ENCODE assay signal across 23 cellular contexts in the genomic region with DNA sequence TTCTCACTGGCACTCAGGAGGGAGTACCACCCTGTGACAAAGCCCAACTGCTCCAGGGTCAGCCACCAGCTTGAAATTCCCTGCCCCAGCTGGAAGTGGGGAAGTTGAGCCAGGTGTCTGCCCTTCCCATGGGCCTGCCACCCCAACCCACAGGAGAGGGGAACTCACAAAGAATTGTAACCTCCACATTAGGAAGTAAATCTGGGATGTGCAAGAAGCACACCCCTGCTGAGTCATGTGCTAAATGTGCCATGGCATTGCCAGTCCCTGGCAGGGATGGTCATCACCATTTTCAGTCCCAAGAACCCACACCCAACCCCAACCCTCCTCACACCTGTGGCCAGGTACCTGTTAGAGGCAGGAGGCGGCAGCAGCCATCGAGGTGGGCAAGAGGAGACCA.
"Had no signal": no experiment of that assay in that cellular context is flagged by ENCODE, and none has a peak within 500 bp of the region (broad histone marks: within the 10 kb centered on the region; RNA-seq: fewer than 3 reads in every experiment).

No MANE protein-coding gene starts in this region.

- DNase-seq: colonic mucosa; cortex of kidney; effector CD8-positive, alpha-beta T cell; effector memory CD8-positive, alpha-beta T cell; endodermal cell; erythroblast; esophagus squamous epithelium; foreskin fibroblast; foreskin melanocyte; gastrocnemius medialis; glutamatergic neuron; head of caudate nucleus; heart right ventricle; hippocampal formation; left cardiac atrium; left lung; left ventricle myocardium superior; lower lobe of right lung; mesenchymal stem cell; mucosa of descending colon had no signal

- H3K4me1 ChIP-seq: colonic mucosa, gastrocnemius medialis, lower lobe of right lung had no signal

- ATAC-seq: effector memory CD8-positive, alpha-beta T cell; gastrocnemius medialis; heart right ventricle; left cardiac atrium; left lung; left ventricle myocardium superior; lower lobe of right lung; mucosa of descending colon had no signal

- H3K4me3 ChIP-seq: colonic mucosa, esophagus squamous epithelium, gastrocnemius medialis, heart right ventricle, left lung, lower lobe of right lung, mucosa of descending colon had no signal

- H3K27me3 Mint-ChIP-seq: dendritic cell treated with granulocyte-macrophage colony-stimulating factor and Interleukin-4, amounts not matched to agents 40 ng/mL and 50 ng/mL, for 4 days had no signal

- H3K9me3 Mint-ChIP-seq: dendritic cell treated with granulocyte-macrophage colony-stimulating factor and Interleukin-4, amounts not matched to agents 40 ng/mL and 50 ng/mL, for 4 days; effector memory CD8-positive, alpha-beta T cell had no signal

- H3K27ac Mint-ChIP-seq: effector memory CD8-positive, alpha-beta T cell; endodermal cell; mesothelial cell of epicardium had no signal

- H3K27ac ChIP-seq: colonic mucosa, epithelial cell of prostate, esophagus squamous epithelium, gastrocnemius medialis, heart right ventricle, left lung, lower lobe of right lung had no signal

- H3K36me3 ChIP-seq: colonic mucosa, esophagus squamous epithelium, gastrocnemius medialis, heart right ventricle, left lung, lower lobe of right lung had no signal

- H3K9me3 ChIP-seq: colonic mucosa, gastrocnemius medialis, left lung, lower lobe of right lung had no signal

- H3K27me3 ChIP-seq: colonic mucosa, esophagus squamous epithelium, gastrocnemius medialis, heart right ventricle, left lung had no signal

- H3K4me3 Mint-ChIP-seq: dendritic cell treated with granulocyte-macrophage colony-stimulating factor and Interleukin-4, amounts not matched to agents 40 ng/mL and 50 ng/mL, for 4 days; effector memory CD8-positive, alpha-beta T cell; endodermal cell; mesothelial cell of epicardium had no signal
